13 cellular contexts compared by ENCODE assay signal in genomic region chr12:68591716-68592437, GRCh38. TPM values are rescaled to one million over a fixed set of nuclear protein-coding genes. Genes with fewer than 3 reads are reported as not detected.
DNase-seq lines count a peak whose midpoint lies in the region; ATAC-seq and TF ChIP-seq lines count a peak whose summit lies in the region.
"Had no signal": no experiment of that assay in that cellular context is flagged by ENCODE, and none has a peak within 500 bp of the region (broad histone marks: within the 10 kb centered on the region; RNA-seq: fewer than 3 reads in every experiment).

No MANE protein-coding gene starts in this region.

- CTCF ChIA-PET in OCI-LY7 (lab: Charles Lee; ENCODE audit: unreplicated experiment) (interaction anchor here (0.5 kb wide), 1 partner anchor 26 kb away, joined by 3 read pairs; no protein-coding TSS in a partner anchor), PC-3 (lab: Charles Lee) (no interaction called here)

- 57 to 71% (median 65%) methylated on average over 7 of the region's 7 CpGs for WGBS in stomach, 5 donors

- no peak for TF ChIP-seq EP300 in stomach (IDR thresholded peaks at IDR 0.05)

- TF ChIP-seq CTCF in GM10266 (IDR thresholded peaks at IDR 0.05; ENCODE audit: control insufficient read depth, insufficient read depth, low read depth, missing control alignments) (no peak), OCI-LY7 (conservative IDR thresholded peaks at IDR 0.05; ENCODE audit: low read length) (no peak), PC-3 (conservative IDR thresholded peaks at IDR 0.05; ENCODE audit: low read depth, low read length) (no peak), stomach (IDR thresholded peaks at IDR 0.05) (no peak)

- peak overlapping the region; percentile 75 for H2AFZ ChIP-seq in OCI-LY7 (ENCODE audit: low read length)
- H2AFZ ChIP-seq in PC-3 (ENCODE audit: low read length): no peak overlapping the region

- DNase-seq in GM10266 (ENCODE audit: extremely low spot score) (peak; percentile 25), OCI-LY7 (ENCODE audit: low spot score) (peak; percentile 85), left kidney (ENCODE audit: low read depth, low spot score) (peak; percentile 69), PC-3 (no peak), stomach (no peak), head of caudate nucleus (no peak), Kasumi-1 (lab: John Stamatoyannopoulos, UW) (no peak)
- DNase-seq: brain microvascular endothelial cell, NCI-H446 treated with DMSO at 0.1 percent for 48 hours, WERI-Rb-1 had no signal

- H4K20me1 ChIP-seq in OCI-LY7 (ENCODE audit: insufficient read depth, low read length) (no peaks in the 10 kb centered on the region), PC-3 (ENCODE audit: low read length) (no peaks in the 10 kb centered on the region)

- H3K9me2 ChIP-seq in OCI-LY7 (ENCODE audit: insufficient read depth, low read length): no peaks in the 10 kb centered on the region
- no peaks in the 10 kb centered on the region for H3K9me2 ChIP-seq in PC-3 (replicated peaks; ENCODE audit: low read length)

- H3K9ac ChIP-seq in PC-3 (ENCODE audit: low read length): no peak overlapping the region

- H3K79me2 ChIP-seq in OCI-LY7 (ENCODE audit: insufficient read depth, low read depth, low read length) (no peaks in the 10 kb centered on the region), PC-3 (ENCODE audit: low read length) (no peaks in the 10 kb centered on the region)

- H3K27me3 ChIP-seq in PC-3 (ENCODE audit: low read length) (no peaks in the 10 kb centered on the region), stomach (no peaks in the 10 kb centered on the region)
- H3K27me3 ChIP-seq: brain microvascular endothelial cell, right atrium auricular region had no signal

- TF ChIP-seq POLR2A in stomach (IDR thresholded peaks at IDR 0.05): no peak

- H3K27ac ChIP-seq in OCI-LY7 (ENCODE audit: low read depth, low read length, poor library complexity, severe bottlenecking) (peak overlapping the region; percentile 78), PC-3 (ENCODE audit: low read length) (no peak overlapping the region), stomach (no peak overlapping the region)
- H3K27ac ChIP-seq: brain microvascular endothelial cell, right atrium auricular region, WERI-Rb-1 had no signal

- peak; percentile 65 for ATAC-seq in GM21447 (IDR thresholded peaks at IDR 0.05; ENCODE audit: unreplicated experiment)
- ATAC-seq in PC-3: no peak
- ATAC-seq: left lobe of liver had no signal

- intact Hi-C loops in OCI-LY7 (cut with micrococcal nuclease; ENCODE audit: unreplicated experiment): no loop called here
- intact Hi-C loops in PC-3 (cut with micrococcal nuclease): no loop called here
- intact Hi-C loops in stomach (cut with DNase I; ENCODE audit: low total_unique reads): no loop called here
- intact Hi-C loops in head of caudate nucleus (cut with DNase I): no loop called here

- POLR2A ChIA-PET in OCI-LY7 (lab: Charles Lee): interaction anchor here (0.7 to 6.3 kb wide), 6 partner anchors 8 to 567 kb away, joined by 3 to 64 read pairs (median 3); partner anchors contain the start of gene RAP1B
- POLR2A ChIA-PET in PC-3 (lab: Charles Lee; ENCODE audit: unreplicated experiment): no interaction called here

- H3K4me3 ChIP-seq in OCI-LY7 (ENCODE audit: low read depth, low read length, poor library complexity, severe bottlenecking): peak overlapping the region; percentile 38
- H3K4me3 ChIP-seq in PC-3 (ENCODE audit: low read length): no peak overlapping the region
- no peak overlapping the region for H3K4me3 ChIP-seq in stomach
- H3K4me3 ChIP-seq: right atrium auricular region had no signal

- peak overlapping the region; percentile 56 for H3K4me2 ChIP-seq in OCI-LY7 (ENCODE audit: low read length)
- no peak overlapping the region for H3K4me2 ChIP-seq in PC-3 (ENCODE audit: low read length)

- H3K36me3 ChIP-seq in OCI-LY7 (ENCODE audit: insufficient read depth, low read length): peaks cover 6% of the 10 kb centered on the region; the same call in 1 of the 2 replicates
- H3K36me3 ChIP-seq in PC-3 (ENCODE audit: low read depth, low read length): no peaks in the 10 kb centered on the region
- H3K36me3 ChIP-seq in stomach: no peaks in the 10 kb centered on the region
- H3K36me3 ChIP-seq: brain microvascular endothelial cell, right atrium auricular region, WERI-Rb-1 had no signal

- peaks cover 42% of the 10 kb centered on the region for H3K4me1 ChIP-seq in OCI-LY7 (ENCODE audit: insufficient read depth, low read length, poor library complexity, severe bottlenecking)
- no peaks in the 10 kb centered on the region for H3K4me1 ChIP-seq in PC-3 (ENCODE audit: insufficient read depth, low read length)
- no peaks in the 10 kb centered on the region for H3K4me1 ChIP-seq in stomach
- H3K4me1 ChIP-seq: right atrium auricular region had no signal

- H3F3A ChIP-seq in PC-3 (ENCODE audit: low read length, unreplicated experiment): no peaks in the 10 kb centered on the region

- BruUV-seq in OCI-LY7 (replicated peaks; lab: Mats Ljungman, UMichigan) (no TSS peak), PC-3 (replicated peaks; lab: Mats Ljungman, UMichigan) (no TSS peak)

- H3K9me3 ChIP-seq in OCI-LY7 (ENCODE audit: low read length): peaks cover 38% of the 10 kb centered on the region
- H3K9me3 ChIP-seq in PC-3 (ENCODE audit: low read length): 0 out of 2 replicates have a peak, but pooled peaks cover 3% of the 10 kb centered on the region
- H3K9me3 ChIP-seq in stomach: peaks cover 0 to 30% (median 17%) of the 10 kb centered on the region in 4 donors

RNA-seq across cellular contexts. Expression of gene RAP1B, which starts 18.8 kb away (rescaled TPM):
- 100 and 101 TPM in 2 replicates for total RNA-seq in OCI-LY7 (2014; rRNA removed; shearing (Covaris generic))
- total RNA-seq in OCI-LY7 (2022) (164 and 166 TPM in 2 replicates), PC-3 (2014; rRNA removed) (98.0 and 103 TPM in 2 replicates), stomach (100 to 1,000 TPM in 2 of 5 donors, 10 to 100 TPM in 3; 79.5 to 315 (median 99.4) TPM)
- 100 to 1,000 TPM in 2 of 3 donors, 10 to 100 TPM in 1; 56.3 to 140 (median 105) TPM for polyA plus RNA-seq in stomach

Comparison
In these comparisons a context has a peak if more than half of its experiments do, and no peak if none do; other contexts are left out.
1. DNase-seq: peak in GM10266 (single experiment), OCI-LY7 (single experiment) and left kidney (single experiment); none in PC-3 (single experiment), stomach (single experiment), head of caudate nucleus (0 of 42) and Kasumi-1 (0 of 2).